ENCODE assay signal across 9 cellular contexts in the genomic region with DNA sequence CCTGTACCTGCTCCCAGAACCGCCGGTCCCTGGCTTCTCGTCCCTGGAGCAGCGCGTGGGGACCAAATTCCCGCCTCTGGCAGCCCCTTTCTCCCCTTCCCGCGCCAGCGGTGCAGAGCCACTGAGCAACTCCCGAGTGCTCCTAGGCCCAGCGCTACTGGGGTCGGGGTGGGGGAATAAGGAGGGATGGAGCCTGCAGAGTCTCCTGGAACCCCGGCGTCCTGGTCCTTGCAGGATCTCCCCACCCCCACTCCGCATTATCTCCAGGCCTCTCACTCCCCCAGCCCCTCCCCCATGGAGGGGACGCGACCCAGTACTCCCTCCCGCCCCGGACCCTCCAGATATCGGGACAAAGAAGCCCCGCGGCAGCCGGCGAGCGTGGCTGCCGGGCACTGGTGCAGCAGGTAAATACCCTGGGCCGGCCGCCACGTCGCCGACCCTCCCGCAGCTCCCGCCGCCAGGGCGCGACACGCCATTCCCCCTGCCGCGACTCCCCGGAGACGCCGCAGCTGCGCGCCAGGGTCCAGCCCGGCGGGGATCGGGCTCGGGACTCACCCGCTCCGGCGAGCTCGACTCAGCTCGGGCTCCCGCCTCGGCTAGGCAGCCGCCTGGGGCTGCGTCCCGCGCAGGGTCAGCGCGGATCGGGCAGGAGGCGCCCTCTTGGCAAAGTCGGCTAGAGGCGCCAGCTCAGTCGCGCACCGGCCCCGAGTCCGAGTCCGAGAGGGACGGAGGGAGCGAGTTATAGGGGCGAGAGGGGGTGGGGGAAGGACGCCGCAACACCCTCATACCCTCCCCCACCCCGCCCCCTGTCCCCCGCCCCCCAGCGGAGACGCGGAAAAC. TPM values are rescaled to one million over a fixed set of nuclear protein-coding genes. Genes with fewer than 3 reads are reported as not detected.
DNase-seq lines count a peak whose midpoint lies in the region; ATAC-seq and TF ChIP-seq lines count a peak whose summit lies in the region.
"Had no signal": no experiment of that assay in that cellular context is flagged by ENCODE, and none has a peak within 500 bp of the region (broad histone marks: within the 10 kb centered on the region; RNA-seq: fewer than 3 reads in every experiment).

No MANE protein-coding gene starts in this region.

- no peaks in the 10 kb centered on the region for H3K4me1 ChIP-seq in foreskin keratinocyte

- no peak overlapping the region for H3K27ac Mint-ChIP-seq in osteocyte (ENCODE audit: unreplicated experiment)

- peaks cover 2% of the 10 kb centered on the region for H3K36me3 Mint-ChIP-seq in osteocyte (ENCODE audit: unreplicated experiment)

- peak; percentile 26 for DNase-seq in NCI-H2227 (lab: John Stamatoyannopoulos, UW; ENCODE audit: unreplicated experiment)
- DNase-seq in NCI-H2227 treated with DMSO at 0.1 percent for 48 hours (lab: John Stamatoyannopoulos, UW) = no peak
- no peak for DNase-seq in foreskin keratinocyte
- peak; percentile 86 for DNase-seq in osteocyte (ENCODE audit: extremely low spot score, unreplicated experiment)
- DNase-seq in HPDE6-E6E7 (ENCODE audit: extremely low spot score) = no peak
- no peak for DNase-seq in Ammon's horn (ENCODE audit: low spot score)
- DNase-seq in central memory CD4-positive, alpha-beta T cell = no peak

- H3K27me3 ChIP-seq in foreskin keratinocyte = peaks cover 99% of the 10 kb centered on the region

- H3K27me3 Mint-ChIP-seq in osteocyte (ENCODE audit: unreplicated experiment) = peaks cover 81% of the 10 kb centered on the region

- no peaks in the 10 kb centered on the region for H3K9me3 Mint-ChIP-seq in osteocyte (ENCODE audit: unreplicated experiment)

- H3K27ac ChIP-seq in VCaP (no peak overlapping the region), foreskin keratinocyte (no peak overlapping the region)

- ATAC-seq in foreskin keratinocyte = peak; percentile 49

- peak; percentile 36 for TF ChIP-seq CTCF in VCaP (conservative IDR thresholded peaks at IDR 0.05)
- TF ChIP-seq CTCF in foreskin keratinocyte (conservative IDR thresholded peaks at IDR 0.05) = no peak
- TF ChIP-seq CTCF in osteocyte (IDR thresholded peaks at IDR 0.05) = no peak

- peak overlapping the region; percentile 35 for H3K4me3 Mint-ChIP-seq in osteocyte (ENCODE audit: unreplicated experiment)

- peaks cover 19% of the 10 kb centered on the region for H3K4me1 Mint-ChIP-seq in osteocyte (ENCODE audit: unreplicated experiment)

RNA-seq across cellular contexts. Expression of a gene that starts 1.2 kb away (rescaled TPM):
- not detected in 2 replicates for total RNA-seq in foreskin keratinocyte
- not detected in 2 replicates for polyA plus RNA-seq in foreskin keratinocyte
- not detected in 2 replicates for total RNA-seq in osteocyte
- total RNA-seq: pulmonary artery endothelial cell had no signal

Comparison
In these comparisons a context has a peak if more than half of its experiments do, and no peak if none do; other contexts are left out.
1. DNase-seq: peak in NCI-H2227 (single experiment) and osteocyte (single experiment); none in NCI-H2227 treated with DMSO at 0.1 percent for 48 hours (single experiment), foreskin keratinocyte (0 of 2), HPDE6-E6E7 (single experiment), Ammon's horn (single experiment) and central memory CD4-positive, alpha-beta T cell (single experiment).